In genomic region chr15:91694829-91695205, GRCh38 we compare ENCODE assay signal across 8 cellular contexts.
A peak's percentile ranks its signal among the peaks of the same experiment; 100 is the strongest.
DNase-seq lines count a peak whose midpoint lies in the region; ATAC-seq, FAIRE-seq and TF ChIP-seq lines count a peak whose summit lies in the region.

No MANE protein-coding gene starts in this region.

- WGBS in HepG2 (ENCODE audit: low lambda C conversion rate), result 9% methylated on average over 4 of the region's 4 CpGs
- WGBS in suprapubic skin, result 16% methylated on average over 4 of the region's 4 CpGs

- H3K36me3 ChIP-seq in bronchial epithelial cell (ENCODE audit: control insufficient read depth, insufficient read depth, low read length) (no peaks in the 10 kb centered on the region), HepG2 (replicated peaks in 1 of 2; ENCODE audit: control insufficient read depth in 1 of 2, insufficient read depth in 2 of 2, low read length in 2 of 2) (no peaks in the 10 kb centered on the region), suprapubic skin (no peaks in the 10 kb centered on the region)

- FAIRE-seq in bronchial epithelial cell (lab: Jason Lieb, UNC), result no peak
- FAIRE-seq in HepG2 (lab: Jason Lieb, UNC), result no peak
- no peak for FAIRE-seq in frontal cortex (lab: Jason Lieb, UNC)

- intact Hi-C loops in HepG2 (cut with micrococcal nuclease; ENCODE audit: unreplicated experiment), result no loop called here

- POLR2A ChIA-PET in HepG2 (lab: Yijun Ruan, JAX), result no interaction called here

- H3K9ac ChIP-seq in HepG2 (ENCODE audit: insufficient read depth, low read depth, low read length), result no peak overlapping the region; the same call in 1 of the 2 replicates

- H4K20me1 ChIP-seq in HepG2 (ENCODE audit: insufficient read depth, low read length), result no peaks in the 10 kb centered on the region

- peaks cover 11% of the 10 kb centered on the region for H3K4me1 ChIP-seq in HepG2 (ENCODE audit: insufficient read depth, low read length)
- H3K4me1 ChIP-seq in suprapubic skin, result peaks cover 20% of the 10 kb centered on the region

- H3K27ac ChIP-seq in HepG2 (ENCODE audit: extremely low read length, insufficient read depth, low read length) (no peak overlapping the region), suprapubic skin (peak overlapping the region; percentile 93)

- peak; percentile 17 for DNase-seq in HT-29 (ENCODE audit: low spot score)
- DNase-seq in bronchial epithelial cell (ENCODE audit: low read depth), result peak; percentile 57
- DNase-seq in HepG2 (ENCODE audit: low spot score), result peak; percentile 39
- DNase-seq in suprapubic skin (ENCODE audit: low spot score in 2 of 2), result peak in 1 of 2 donors; percentile 80
- no peak for DNase-seq in NCI-H2081 treated with DMSO at 0.1 percent for 48 hours (lab: John Stamatoyannopoulos, UW)
- DNase-seq in RKO (ENCODE audit: low spot score), result no peak
- no peak for DNase-seq in frontal cortex (ENCODE audit: low spot score in 2 of 2)

- no peaks in the 10 kb centered on the region for H3K79me2 ChIP-seq in HepG2 (ENCODE audit: insufficient read depth, low read length)

- in situ Hi-C loops in HepG2 (cut with HindIII; ENCODE audit: extremely low pct_ligation_motif_present, low pct_unique_long_range_greater_than_20kb), result no loop called here

- H3K9me3 ChIP-seq in HepG2 (ENCODE audit: low read length), result no peaks in the 10 kb centered on the region
- no peaks in the 10 kb centered on the region for H3K9me3 ChIP-seq in suprapubic skin

- peak overlapping the region; percentile 21 for H2AFZ ChIP-seq in HepG2 (ENCODE audit: low read length)

- TF ChIP-seq EP300 in HepG2 (IDR thresholded peaks at IDR 0.05; ENCODE audit: low read depth in 2 of 2, low read length in 2 of 2) (no peak; a peak in 1 of 4 replicates), HepG2 (CRISPR knock-in tag; IDR thresholded peaks at IDR 0.05; ENCODE audit: borderline replicate concordance) (no peak), suprapubic skin (IDR thresholded peaks at IDR 0.05) (no peak)

- H3K27me3 ChIP-seq in bronchial epithelial cell (ENCODE audit: control insufficient read depth, insufficient read depth, low read length) (no peaks in the 10 kb centered on the region), HepG2 (ENCODE audit: control insufficient read depth in 1 of 2, insufficient read depth in 2 of 2, low read length in 2 of 2) (peaks cover 0 to 14% of the 10 kb centered on the region in 2 experiments; a peak in 2 of 5 replicates), suprapubic skin (no peaks in the 10 kb centered on the region)

- ATAC-seq in HepG2 (peak; percentile 94), HG02642 (IDR thresholded peaks at IDR 0.05; ENCODE audit: poor library complexity, unreplicated experiment) (no peak)

- TF ChIP-seq RAD21 in HepG2 (CRISPR knock-in tag; IDR thresholded peaks at IDR 0.05), result no peak

- H3K4me3 ChIP-seq in bronchial epithelial cell (ENCODE audit: low read depth, low read length), result no peak overlapping the region
- no peak overlapping the region for H3K4me3 ChIP-seq in HepG2 (replicated peaks in 1 of 3; ENCODE audit: insufficient read depth in 1 of 3, low read depth in 2 of 3, low read length in 3 of 3)
- H3K4me3 ChIP-seq in suprapubic skin, result peak overlapping the region; percentile 39

- no TSS peak for BruUV-seq in HepG2 (replicated peaks; lab: Mats Ljungman, UMichigan)

- TF ChIP-seq POLR2A in HepG2 (IDR thresholded peaks at IDR 0.05; ENCODE audit: insufficient read depth in 1 of 2, low read depth in 2 of 2, low read length in 2 of 2), result no peak
- no peak for TF ChIP-seq POLR2A in suprapubic skin (IDR thresholded peaks at IDR 0.05)

- CTCF ChIA-PET in HepG2 (lab: Yijun Ruan, JAX; ENCODE audit: low intra/inter-chr PET ratio, low total read pairs), result no interaction called here

- TF ChIP-seq CTCF in bronchial epithelial cell (IDR thresholded peaks at IDR 0.05; ENCODE audit: insufficient read depth, low read length, severe bottlenecking) (no peak), HepG2 (CRISPR knock-in tag; IDR thresholded peaks at IDR 0.05) (no peak), suprapubic skin (IDR thresholded peaks at IDR 0.05) (no peak)

- peak overlapping the region; percentile 54; the same call in 1 of the 2 replicates for H3K4me2 ChIP-seq in HepG2 (ENCODE audit: low read depth, low read length)

TF ChIP-seq in HepG2, 621 proteins besides CTCF, POLR2A, EP300 and RAD21 (continues in another document):
- no peak for TF ChIP-seq ZNF790 (CRISPR knock-in tag; IDR thresholded peaks at IDR 0.05; ENCODE audit: borderline replicate concordance)
- no peak for TF ChIP-seq GABPA (IDR thresholded peaks at IDR 0.05; ENCODE audit: low read depth, low read length)
- TF ChIP-seq GABPA (CRISPR knock-in tag; IDR thresholded peaks at IDR 0.05; ENCODE audit: low read depth), result peak; percentile 45; the same call in 1 of the 2 replicates
- peak; percentile 49; the same call in 1 of the 2 replicates for TF ChIP-seq NFIC (IDR thresholded peaks at IDR 0.05; ENCODE audit: low read length)
- peak; percentile 41 for TF ChIP-seq THAP11 (CRISPR knock-in tag; IDR thresholded peaks at IDR 0.05)
- TF ChIP-seq E2F2 (CRISPR knock-in tag; IDR thresholded peaks at IDR 0.05; ENCODE audit: borderline replicate concordance), result no peak
- no peak for TF ChIP-seq NCOA2 (CRISPR knock-in tag; IDR thresholded peaks at IDR 0.05)
- TF ChIP-seq ZNF513 (CRISPR knock-in tag; conservative IDR thresholded peaks at IDR 0.05), result no peak
- no peak for TF ChIP-seq ESRRA (CRISPR knock-in tag; IDR thresholded peaks at IDR 0.05; ENCODE audit: low read depth)
- no peak for TF ChIP-seq IRF1 (CRISPR knock-in tag; IDR thresholded peaks at IDR 0.05; ENCODE audit: low read depth)
- no peak for TF ChIP-seq ZKSCAN1 (IDR thresholded peaks at IDR 0.05; ENCODE audit: low read length)
- TF ChIP-seq ETV5 (CRISPR knock-in tag; IDR thresholded peaks at IDR 0.05; ENCODE audit: borderline replicate concordance), result peak; percentile 29; the same call in 1 of the 2 replicates
- no peak for TF ChIP-seq SOX13 (IDR thresholded peaks at IDR 0.05)
- 0 out of 4 replicates have a peak, but pooled peaks of 1 of the 2 experiments have one; percentile 8 for TF ChIP-seq SOX13 (CRISPR knock-in tag; conservative IDR thresholded peaks at IDR 0.05 in 1 of 2, IDR thresholded peaks at IDR 0.05 in 1 of 2)
- TF ChIP-seq ZNF678 (CRISPR knock-in tag; IDR thresholded peaks at IDR 0.05), result no peak
- TF ChIP-seq CREB3 (CRISPR knock-in tag; IDR thresholded peaks at IDR 0.05), result no peak
- TF ChIP-seq PRPF4 (IDR thresholded peaks at IDR 0.05; ENCODE audit: low read depth, low read length, poor library complexity, severe bottlenecking), result no peak
- no peak for TF ChIP-seq FOXO1 (CRISPR knock-in tag; IDR thresholded peaks at IDR 0.05)
- TF ChIP-seq CEBPG (CRISPR knock-in tag; IDR thresholded peaks at IDR 0.05), result peak; percentile 70; the same call in 1 of the 2 replicates
- TF ChIP-seq GABPB1 (CRISPR knock-in tag; IDR thresholded peaks at IDR 0.05), result peak; percentile 54; the same call in 1 of the 2 replicates
- TF ChIP-seq ATF2 (CRISPR knock-in tag; IDR thresholded peaks at IDR 0.05), result 0 out of 2 replicates have a peak, but pooled peaks have one; percentile 21

Comparison
In these comparisons a context has a peak if more than half of its experiments do, and no peak if none do; other contexts are left out.
1. DNase-seq: peak in HT-29 (single experiment), bronchial epithelial cell (single experiment) and HepG2 (single experiment); none in NCI-H2081 treated with DMSO at 0.1 percent for 48 hours (single experiment), RKO (single experiment) and frontal cortex (0 of 2).